In genomic region chr2:205563646-205564045, GRCh38 we compare ENCODE assay signal across 10 cellular contexts.
DNase-seq lines count a peak whose midpoint lies in the region; ATAC-seq and TF ChIP-seq lines count a peak whose summit lies in the region.
"Had no signal": no experiment of that assay in that cellular context is flagged by ENCODE, and none has a peak within 500 bp of the region (broad histone marks: within the 10 kb centered on the region; RNA-seq: fewer than 3 reads in every experiment).

No MANE protein-coding gene starts in this region.

- DNase-seq in activated naive CD4-positive, alpha-beta T cell treated with anti-CD3 and anti-CD28 coated beads for 36 hours, result peak; percentile 62
- no peak for DNase-seq in activated naive CD4-positive, alpha-beta T cell (lab: John Stamatoyannopoulos, UW)
- DNase-seq in RWPE2 (ENCODE audit: low spot score) (no peak), heart left ventricle (peak in 2 of 5 donors; percentile 40 to 64), type B pancreatic cell (ENCODE audit: extremely low spot score, unreplicated experiment) (no peak), 8988T (no peak), SIG-M5 (lab: John Stamatoyannopoulos, UW) (no peak), posterior cingulate gyrus (no peak)

- H3K4me3 Mint-ChIP-seq in activated naive CD4-positive, alpha-beta T cell treated with anti-CD3 and anti-CD28 coated beads for 36 hours, result no peak overlapping the region
- no peak overlapping the region for H3K4me3 Mint-ChIP-seq in type B pancreatic cell

- H3K36me3 Mint-ChIP-seq in activated naive CD4-positive, alpha-beta T cell treated with anti-CD3 and anti-CD28 coated beads for 36 hours (ENCODE audit: low read depth), result no peaks in the 10 kb centered on the region
- H3K36me3 Mint-ChIP-seq in type B pancreatic cell, result no peaks in the 10 kb centered on the region

- H3K27ac Mint-ChIP-seq in activated naive CD4-positive, alpha-beta T cell treated with anti-CD3 and anti-CD28 coated beads for 36 hours, result no peak overlapping the region
- no peak overlapping the region for H3K27ac Mint-ChIP-seq in type B pancreatic cell

- H3K4me1 Mint-ChIP-seq in activated naive CD4-positive, alpha-beta T cell treated with anti-CD3 and anti-CD28 coated beads for 36 hours (ENCODE audit: low read depth), result no peaks in the 10 kb centered on the region
- H3K4me1 Mint-ChIP-seq in type B pancreatic cell (ENCODE audit: unreplicated experiment), result peaks cover 15% of the 10 kb centered on the region

- H3K9me3 ChIP-seq in RWPE2 (ENCODE audit: severe bottlenecking) (no peaks in the 10 kb centered on the region), heart left ventricle (no peaks in the 10 kb centered on the region)
- H3K9me3 ChIP-seq: pancreas, tibial nerve had no signal

- no peaks in the 10 kb centered on the region for H3K27me3 Mint-ChIP-seq in activated naive CD4-positive, alpha-beta T cell treated with anti-CD3 and anti-CD28 coated beads for 36 hours (ENCODE audit: low read depth)
- peaks cover 20% of the 10 kb centered on the region for H3K27me3 Mint-ChIP-seq in type B pancreatic cell

- ATAC-seq in RWPE2 (ENCODE audit: low read depth) (no peak), heart left ventricle (no peak)

- H3K9me3 Mint-ChIP-seq in activated naive CD4-positive, alpha-beta T cell treated with anti-CD3 and anti-CD28 coated beads for 36 hours, result no peaks in the 10 kb centered on the region
- no peaks in the 10 kb centered on the region for H3K9me3 Mint-ChIP-seq in type B pancreatic cell

- CTCF ChIA-PET in activated naive CD4-positive, alpha-beta T cell treated with anti-CD3 and anti-CD28 coated beads for 36 hours (lab: Charles Lee), result no interaction called here

- H3K4me1 ChIP-seq in RWPE2 (ENCODE audit: insufficient read depth, poor library complexity, severe bottlenecking) (peaks cover under 1% of the 10 kb centered on the region), heart left ventricle (no peaks in the 10 kb centered on the region)
- H3K4me1 ChIP-seq: pancreas, tibial nerve had no signal

- no peak overlapping the region for H3K4me3 ChIP-seq in RWPE2 (ENCODE audit: severe bottlenecking)
- no peak overlapping the region for H3K4me3 ChIP-seq in heart left ventricle
- H3K4me3 ChIP-seq: pancreas, tibial nerve had no signal

- H3K27me3 ChIP-seq in RWPE2 (ENCODE audit: insufficient read depth, poor library complexity, severe bottlenecking), result no peaks in the 10 kb centered on the region
- H3K27me3 ChIP-seq in heart left ventricle, result no peaks in the 10 kb centered on the region
- H3K27me3 ChIP-seq: pancreas, tibial nerve had no signal

- 69 to 70% (median 69%) methylated on average over 2 of the region's 2 CpGs for WGBS in heart left ventricle, 4 donors

- TF ChIP-seq POLR2A in heart left ventricle (IDR thresholded peaks at IDR 0.05), result no peak

- H3K36me3 ChIP-seq in RWPE2 (ENCODE audit: low read depth) (no peaks in the 10 kb centered on the region), heart left ventricle (no peaks in the 10 kb centered on the region)
- H3K36me3 ChIP-seq: pancreas had no signal

- TF ChIP-seq CTCF in RWPE2 (IDR thresholded peaks at IDR 0.05; ENCODE audit: poor library complexity, severe bottlenecking) (peak; percentile 18), heart left ventricle (IDR thresholded peaks at IDR 0.05) (peak in 8 of 12 donors; percentile 8 to 47 (median 35)), type B pancreatic cell (conservative IDR thresholded peaks at IDR 0.05) (peak; percentile 67)

- intact Hi-C loops in activated naive CD4-positive, alpha-beta T cell treated with anti-CD3 and anti-CD28 coated beads for 36 hours (cut with micrococcal nuclease), result loop anchor here (5.0 kb wide), 1 partner anchor 1236 kb away; no protein-coding TSS in a partner anchor
- intact Hi-C loops in heart left ventricle (cut with DNase I) (no loop called here), posterior cingulate gyrus (cut with DNase I) (no loop called here)

- no peak overlapping the region for H3K27ac ChIP-seq in RWPE2 (ENCODE audit: poor library complexity, severe bottlenecking)
- H3K27ac ChIP-seq in heart left ventricle, result no peak overlapping the region
- H3K27ac ChIP-seq: pancreas, tibial nerve had no signal
